19 cellular contexts compared by ENCODE assay signal in genomic region chr9:83002329-83002728, GRCh38.
DNase-seq lines count a peak whose midpoint lies in the region; ATAC-seq, FAIRE-seq and TF ChIP-seq lines count a peak whose summit lies in the region.
"Had no signal": no experiment of that assay in that cellular context is flagged by ENCODE, and none has a peak within 500 bp of the region (broad histone marks: within the 10 kb centered on the region; RNA-seq: fewer than 3 reads in every experiment).

No MANE protein-coding gene starts in this region.

- 96 to 99% (median 97%) methylated on average over 2 of the region's 2 CpGs for WGBS in stomach, 5 donors

- H3K4me1 ChIP-seq in kidney (ENCODE audit: control insufficient read depth in 1 of 2, insufficient read depth in 1 of 2, low read depth in 1 of 2, low read length in 2 of 2): no peaks in the 10 kb centered on the region
- peaks cover 0 to 7% (median 0%) of the 10 kb centered on the region in 4 donors for H3K4me1 ChIP-seq in stomach
- H3K4me1 ChIP-seq: Caco-2 had no signal

- H3K9me3 ChIP-seq in kidney (ENCODE audit: control insufficient read depth in 1 of 2, low read length in 2 of 2) (no peaks in the 10 kb centered on the region), stomach (no peaks in the 10 kb centered on the region)
- H3K9me3 ChIP-seq: Caco-2 had no signal

- H3K4me3 ChIP-seq in kidney (ENCODE audit: low read length in 2 of 2) (no peak overlapping the region), stomach (no peak overlapping the region)
- H3K4me3 ChIP-seq: GM23248 had no signal

- H3K9ac ChIP-seq in kidney (ENCODE audit: low read length in 2 of 2): no peak overlapping the region
- H3K9ac ChIP-seq: GM23248 had no signal

- DNase-seq in RCC 7860 (ENCODE audit: low spot score) (no peak), kidney (no peak), NK-92 (lab: John Stamatoyannopoulos, UW; ENCODE audit: unreplicated experiment) (no peak), stomach (no peak)
- DNase-seq: 8988T; C1 segment of cervical spinal cord; Caco-2; CD4-positive, CD25-positive, alpha-beta regulatory T cell; CD8-positive, alpha-beta T cell; DMS153; DND-41; GM23248; H7; HCEC 1CT had no signal

- FAIRE-seq in RCC 7860 (lab: Jason Lieb, UNC) (peak; percentile 71), colon (lab: Jason Lieb, UNC) (peak; percentile 60), kidney (lab: Jason Lieb, UNC) (peak; percentile 47)
- FAIRE-seq: GM12892, GM19239, H1 had no signal

- intact Hi-C loops in kidney (cut with DNase I) (no loop called here), stomach (cut with DNase I; ENCODE audit: low total_unique reads) (no loop called here)

- no peak overlapping the region for H3K27ac ChIP-seq in kidney (ENCODE audit: low read depth in 2 of 2, low read length in 2 of 2)
- H3K27ac ChIP-seq in stomach: no peak overlapping the region
- H3K27ac ChIP-seq: GM23248 had no signal

- no peak for TF ChIP-seq EP300 in stomach (IDR thresholded peaks at IDR 0.05)

- TF ChIP-seq CTCF in kidney (IDR thresholded peaks at IDR 0.05; ENCODE audit: borderline replicate concordance, extremely low read depth, insufficient read depth) (no peak), stomach (IDR thresholded peaks at IDR 0.05) (no peak)

- TF ChIP-seq POLR2A in stomach (IDR thresholded peaks at IDR 0.05): no peak

- peaks cover 0 to 4% of the 10 kb centered on the region in 2 donors for H3K36me3 ChIP-seq in kidney (ENCODE audit: control insufficient read depth in 1 of 2, insufficient read depth in 2 of 2, low read length in 2 of 2)
- H3K36me3 ChIP-seq in stomach: peaks cover 0 to 34% (median 15%) of the 10 kb centered on the region in 4 donors

- H3K27me3 ChIP-seq in stomach: no peaks in the 10 kb centered on the region

- ATAC-seq in HG02870 (IDR thresholded peaks at IDR 0.05; ENCODE audit: unreplicated experiment): no peak
- ATAC-seq: CD8-positive, alpha-beta T cell had no signal
